8 cellular contexts compared by ENCODE assay signal in the genomic region with DNA sequence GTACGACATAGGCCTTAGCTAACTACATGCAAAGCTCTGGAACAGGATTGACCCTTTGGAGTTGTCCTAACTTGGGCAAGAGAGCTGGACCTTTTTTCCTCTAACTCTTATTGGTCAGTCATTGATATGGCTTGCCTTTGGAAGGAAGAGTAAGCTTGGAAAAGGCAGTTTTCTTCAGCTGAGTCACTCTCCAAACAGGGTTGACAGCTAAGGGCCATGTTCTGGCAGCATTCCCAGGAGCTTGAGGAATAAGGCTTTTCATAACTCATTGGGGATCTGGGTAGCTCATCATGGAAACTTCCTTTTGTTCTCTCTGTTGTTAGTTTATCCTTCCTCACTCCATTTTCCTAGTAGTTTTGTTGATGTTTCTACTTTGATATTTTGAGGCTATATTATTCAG. TPM values are rescaled to one million over a fixed set of nuclear protein-coding genes. Genes with fewer than 3 reads are reported as not detected.
A peak's percentile ranks its signal among the peaks of the same experiment; 100 is the strongest.
DNase-seq lines count a peak whose midpoint lies in the region; ATAC-seq and TF ChIP-seq lines count a peak whose summit lies in the region.

No MANE protein-coding gene starts in this region.

- H3K27me3 Mint-ChIP-seq in neural progenitor cell (ENCODE audit: insufficient read depth, low read depth), result no peaks in the 10 kb centered on the region

- DNase-seq in AG04449 (ENCODE audit: low read depth, low spot score) (peak; percentile 90), LoVo (ENCODE audit: low spot score) (peak; percentile 94), brain pericyte (ENCODE audit: low read depth, low spot score) (peak; percentile 84), lower lobe of right lung (peak; percentile 73), T-helper 1 cell (no peak), GM19238 (ENCODE audit: insufficient read length, low spot score) (no peak), neural progenitor cell (ENCODE audit: low spot score) (no peak)
- no peak for DNase-seq in stimulated activated naive CD4-positive, alpha-beta T cell (lab: John Stamatoyannopoulos, UW)

- H3K79me2 ChIP-seq in neural progenitor cell (ENCODE audit: low read depth), result no peaks in the 10 kb centered on the region

- H3K4me3 ChIP-seq in AG04449 (ENCODE audit: low read depth, low read length), result no peak overlapping the region
- no peak overlapping the region for H3K4me3 ChIP-seq in lower lobe of right lung
- H3K4me3 ChIP-seq in neural progenitor cell, result no peak overlapping the region

- no peak overlapping the region for H3K27ac Mint-ChIP-seq in neural progenitor cell

- no peak overlapping the region for H3K4me3 Mint-ChIP-seq in neural progenitor cell

- no peaks in the 10 kb centered on the region for H3K36me3 ChIP-seq in lower lobe of right lung
- no peaks in the 10 kb centered on the region for H3K36me3 ChIP-seq in neural progenitor cell

- no peaks in the 10 kb centered on the region for H3K36me3 Mint-ChIP-seq in neural progenitor cell

- no peaks in the 10 kb centered on the region for H3K9me3 ChIP-seq in lower lobe of right lung
- peaks cover 9% of the 10 kb centered on the region for H3K9me3 ChIP-seq in neural progenitor cell (ENCODE audit: low read depth)

- CTCF ChIA-PET in AG04449 (lab: Yijun Ruan, JAX), result interaction anchor here (0.8 to 5.1 kb wide), 8 partner anchors 9 to 275 kb away, joined by 3 to 32 read pairs (median 3); partner anchors contain the start of gene ERRFI1

- H3K4me1 Mint-ChIP-seq in neural progenitor cell, result no peaks in the 10 kb centered on the region

- H4K20me1 ChIP-seq in neural progenitor cell (ENCODE audit: low read depth), result no peaks in the 10 kb centered on the region

- ATAC-seq in lower lobe of right lung, result peak; percentile 80 to 93

- POLR2A ChIA-PET in AG04449 (lab: Yijun Ruan, JAX), result interaction anchor here (1.0 to 1.2 kb wide), 3 partner anchors 8 to 38 kb away, joined by 3 to 5 read pairs (median 4); no protein-coding TSS in a partner anchor

- TF ChIP-seq CTCF in AG04449 (IDR thresholded peaks at IDR 0.05; ENCODE audit: insufficient read depth, low read length, missing control alignments), result no peak
- no peak for TF ChIP-seq CTCF in lower lobe of right lung (IDR thresholded peaks at IDR 0.05)
- TF ChIP-seq CTCF in neural progenitor cell (IDR thresholded peaks at IDR 0.05), result no peak

- no peak overlapping the region for H3K9ac ChIP-seq in neural progenitor cell

- no peak overlapping the region for H3K4me2 ChIP-seq in neural progenitor cell

- no peak overlapping the region for H2AFZ ChIP-seq in neural progenitor cell (replicated peaks)

- intact Hi-C loops in lower lobe of right lung (cut with DNase I), result no loop called here

- H3K27me3 ChIP-seq in lower lobe of right lung (ENCODE audit: low read depth), result no peaks in the 10 kb centered on the region
- H3K27me3 ChIP-seq in neural progenitor cell, result no peaks in the 10 kb centered on the region

- peaks cover 9% of the 10 kb centered on the region for H3K4me1 ChIP-seq in lower lobe of right lung
- no peaks in the 10 kb centered on the region for H3K4me1 ChIP-seq in neural progenitor cell

- H3K27ac ChIP-seq in lower lobe of right lung (peak overlapping the region; percentile 7), neural progenitor cell (no peak overlapping the region)

- H3K9me3 Mint-ChIP-seq in neural progenitor cell, result peaks cover 14% of the 10 kb centered on the region

- no peaks in the 10 kb centered on the region for H3F3A ChIP-seq in neural progenitor cell (ENCODE audit: low read depth)

RNA-seq across cellular contexts. Expression of gene ERRFI1, which starts 14.5 kb away (rescaled TPM):
- total RNA-seq in lower lobe of right lung (65.1 TPM), neural progenitor cell (ENCODE audit: low replicate concordance) (35.3 and 44.8 TPM in 2 replicates)

Comparison
In these comparisons a context has a peak if more than half of its experiments do, and no peak if none do; other contexts are left out.
1. DNase-seq: peak in AG04449 (single experiment), LoVo (single experiment), brain pericyte (single experiment) and lower lobe of right lung (single experiment); none in stimulated activated naive CD4-positive, alpha-beta T cell (0 of 6), T-helper 1 cell (0 of 5), GM19238 (single experiment) and neural progenitor cell (single experiment).